ENCODE assay signal across 25 cellular contexts in genomic region chr4:184306470-184306869, GRCh38.
DNase-seq lines count a peak whose midpoint lies in the region; ATAC-seq and TF ChIP-seq lines count a peak whose summit lies in the region.
"Had no signal": no experiment of that assay in that cellular context is flagged by ENCODE, and none has a peak within 500 bp of the region (broad histone marks: within the 10 kb centered on the region; RNA-seq: fewer than 3 reads in every experiment).

No MANE protein-coding gene starts in this region.

- peaks cover 7% of the 10 kb centered on the region for H3K9me3 Mint-ChIP-seq in activated CD8-positive, alpha-beta memory T cell treated with anti-CD3 and anti-CD28 coated beads, Interleukin-2, amount 10 ng/mL, durations not matched to agents 7 days and 5 days (ENCODE audit: low read depth)
- peaks cover 6% of the 10 kb centered on the region; the same call in 2 of the 3 replicates for H3K9me3 Mint-ChIP-seq in GM23338
- H3K9me3 Mint-ChIP-seq in stimulated activated memory B cell treated with anti-CD40 and anti-IgM and Interleukin-4, amounts not matched to agents 10 μg/mL and 1 μg/mL and 100 μg/mL, for 72 hours: peaks cover 17% of the 10 kb centered on the region

- intact Hi-C loops in left colon (cut with DNase I, micrococcal nuclease): no loop called here

- H3K4me3 ChIP-seq in GM23338: no peak overlapping the region
- H3K4me3 ChIP-seq: BLaER1, GM23248, MG63, SJSA1 had no signal

- H3K4me1 Mint-ChIP-seq in activated CD8-positive, alpha-beta memory T cell treated with anti-CD3 and anti-CD28 coated beads, Interleukin-2, amount 10 ng/mL, durations not matched to agents 7 days and 5 days: peaks cover 41% of the 10 kb centered on the region
- no peaks in the 10 kb centered on the region; the same call in 2 of the 3 replicates for H3K4me1 Mint-ChIP-seq in GM23338
- H3K4me1 Mint-ChIP-seq in stimulated activated memory B cell treated with anti-CD40 and anti-IgM and Interleukin-4, amounts not matched to agents 10 μg/mL and 1 μg/mL and 100 μg/mL, for 72 hours: peaks cover 27% of the 10 kb centered on the region

- H3K27ac ChIP-seq in GM23338 (ENCODE audit: low read depth): no peak overlapping the region
- H3K27ac ChIP-seq: BLaER1, GM23248, SJSA1 had no signal

- H3K4me1 ChIP-seq in GM23338 (ENCODE audit: insufficient read depth): no peaks in the 10 kb centered on the region
- H3K4me1 ChIP-seq: SJSA1 had no signal

- peaks cover 1% of the 10 kb centered on the region for H3K9me2 ChIP-seq in GM23338 (ENCODE audit: insufficient read depth)

- no peak overlapping the region for H3K4me3 Mint-ChIP-seq in activated CD8-positive, alpha-beta memory T cell treated with anti-CD3 and anti-CD28 coated beads, Interleukin-2, amount 10 ng/mL, durations not matched to agents 7 days and 5 days
- no peak overlapping the region for H3K4me3 Mint-ChIP-seq in GM23338
- no peak overlapping the region for H3K4me3 Mint-ChIP-seq in stimulated activated memory B cell treated with anti-CD40 and anti-IgM and Interleukin-4, amounts not matched to agents 10 μg/mL and 1 μg/mL and 100 μg/mL, for 72 hours
- H3K4me3 Mint-ChIP-seq: CD4-positive, CD25-positive, alpha-beta regulatory T cell; H9 had no signal

- peak overlapping the region; percentile 71 for H3K27ac Mint-ChIP-seq in activated CD8-positive, alpha-beta memory T cell treated with anti-CD3 and anti-CD28 coated beads, Interleukin-2, amount 10 ng/mL, durations not matched to agents 7 days and 5 days
- no peak overlapping the region for H3K27ac Mint-ChIP-seq in GM23338
- H3K27ac Mint-ChIP-seq in stimulated activated memory B cell treated with anti-CD40 and anti-IgM and Interleukin-4, amounts not matched to agents 10 μg/mL and 1 μg/mL and 100 μg/mL, for 72 hours: peak overlapping the region; percentile 24
- H3K27ac Mint-ChIP-seq: H9 had no signal

- no peaks in the 10 kb centered on the region for H3K79me2 ChIP-seq in GM23338 (replicated peaks; ENCODE audit: insufficient read depth)

- no peaks in the 10 kb centered on the region for H4K20me1 ChIP-seq in GM23338 (replicated peaks; ENCODE audit: insufficient read depth)
- H4K20me1 ChIP-seq: BLaER1 had no signal

- H3K4me2 ChIP-seq in GM23338: no peak overlapping the region
- H3K4me2 ChIP-seq: BLaER1 had no signal

- ATAC-seq in activated CD8-positive, alpha-beta memory T cell treated with anti-CD3 and anti-CD28 coated beads, Interleukin-2, amount 10 ng/mL, durations not matched to agents 7 days and 5 days: no peak
- ATAC-seq in GM23338 (no peak), left colon (peak; percentile 62), GM21717 (IDR thresholded peaks at IDR 0.05; ENCODE audit: unreplicated experiment) (no peak)
- ATAC-seq in stimulated activated memory B cell treated with anti-CD40 and anti-IgM and Interleukin-4, amounts not matched to agents 10 μg/mL and 1 μg/mL and 100 μg/mL, for 72 hours: no peak

- no peak for DNase-seq in activated CD8-positive, alpha-beta memory T cell treated with anti-CD3 and anti-CD28 coated beads, Interleukin-2, amount 10 ng/mL, durations not matched to agents 7 days and 5 days
- no peak for DNase-seq in activated CD8-positive, alpha-beta memory T cell treated with anti-CD3 and anti-CD28 coated beads, Interleukin-2, amount 50 U/mL, for 48 hours
- DNase-seq in GM23338 (ENCODE audit: low spot score) (no peak), left colon (no peak), NCI-H345 treated with DMSO at 0.1 percent for 48 hours (lab: John Stamatoyannopoulos, UW; ENCODE audit: unreplicated experiment) (no peak)
- DNase-seq: CD4-positive, CD25-positive, alpha-beta regulatory T cell; DMS153; DND-41; H9; KBM-7; MG63; NCI-H1105 treated with DMSO at 0.1 percent for 48 hours; NCI-H146; NCI-H1930; NCI-H2107; NCI-H446 treated with DMSO at 0.1 percent for 48 hours; NCI-H526; NCI-H82; Right ventricle myocardium superior; RPMI8226 had no signal

- H3F3A ChIP-seq in GM23338 (replicated peaks; ENCODE audit: low read depth): no peaks in the 10 kb centered on the region

- H3K27me3 Mint-ChIP-seq in activated CD8-positive, alpha-beta memory T cell treated with anti-CD3 and anti-CD28 coated beads, Interleukin-2, amount 10 ng/mL, durations not matched to agents 7 days and 5 days: no peaks in the 10 kb centered on the region
- no peaks in the 10 kb centered on the region for H3K27me3 Mint-ChIP-seq in GM23338 (ENCODE audit: insufficient read depth, low read depth, poor library complexity)
- H3K27me3 Mint-ChIP-seq in stimulated activated memory B cell treated with anti-CD40 and anti-IgM and Interleukin-4, amounts not matched to agents 10 μg/mL and 1 μg/mL and 100 μg/mL, for 72 hours: no peaks in the 10 kb centered on the region
- H3K27me3 Mint-ChIP-seq: CD4-positive, CD25-positive, alpha-beta regulatory T cell had no signal

- TF ChIP-seq CTCF in GM23338 (conservative IDR thresholded peaks at IDR 0.05; ENCODE audit: low read depth in 2 of 2): no peak

- no peaks in the 10 kb centered on the region for H3K36me3 ChIP-seq in GM23338 (ENCODE audit: insufficient read depth)
- H3K36me3 ChIP-seq: BLaER1, MG63, SJSA1 had no signal

- peaks cover 21% of the 10 kb centered on the region for H3K36me3 Mint-ChIP-seq in activated CD8-positive, alpha-beta memory T cell treated with anti-CD3 and anti-CD28 coated beads, Interleukin-2, amount 10 ng/mL, durations not matched to agents 7 days and 5 days
- no peaks in the 10 kb centered on the region; the same call in none of the 3 replicates for H3K36me3 Mint-ChIP-seq in GM23338 (ENCODE audit: low read depth)
- peaks cover 49% of the 10 kb centered on the region for H3K36me3 Mint-ChIP-seq in stimulated activated memory B cell treated with anti-CD40 and anti-IgM and Interleukin-4, amounts not matched to agents 10 μg/mL and 1 μg/mL and 100 μg/mL, for 72 hours
- H3K36me3 Mint-ChIP-seq: CD4-positive, CD25-positive, alpha-beta regulatory T cell had no signal

- peak overlapping the region; percentile 19; the same call in 1 of the 2 replicates for H2AFZ ChIP-seq in GM23338
- H2AFZ ChIP-seq: GM23248 had no signal

- H3K27me3 ChIP-seq in GM23338 (ENCODE audit: insufficient read depth): no peaks in the 10 kb centered on the region
- H3K27me3 ChIP-seq: BLaER1, MG63, SJSA1 had no signal

- CTCF ChIA-PET in activated CD8-positive, alpha-beta memory T cell treated with anti-CD3 and anti-CD28 coated beads, Interleukin-2, amount 10 ng/mL, durations not matched to agents 7 days and 5 days (lab: Charles Lee): interaction anchor here (0.8 to 1.5 kb wide), 5 partner anchors 12 to 228 kb away, joined by 3 to 9 read pairs (median 4); no protein-coding TSS in a partner anchor

TF ChIP-seq in GM23338, 12 proteins besides CTCF, POLR2A, EP300 and RAD21:
- TF ChIP-seq STAT1 (IDR thresholded peaks at IDR 0.05; ENCODE audit: unreplicated experiment): no peak
- TF ChIP-seq EZH2phosphoT487 (IDR thresholded peaks at IDR 0.05; ENCODE audit: unreplicated experiment): no peak
- TF ChIP-seq ZNF331 (CRISPR knock-in tag; IDR thresholded peaks at IDR 0.05; ENCODE audit: low read depth): no peak
- TF ChIP-seq REST (IDR thresholded peaks at IDR 0.05; ENCODE audit: unreplicated experiment): no peak
